In genomic region chr16:80347900-80348299, GRCh38 we compare ENCODE assay signal across 16 cellular contexts.
DNase-seq lines count a peak whose midpoint lies in the region; ATAC-seq and TF ChIP-seq lines count a peak whose summit lies in the region.
"Had no signal": no experiment of that assay in that cellular context is flagged by ENCODE, and none has a peak within 500 bp of the region (broad histone marks: within the 10 kb centered on the region; RNA-seq: fewer than 3 reads in every experiment).

No MANE protein-coding gene starts in this region.

- no peak overlapping the region for H3K4me3 ChIP-seq in right atrium auricular region

- H3K4me1 Mint-ChIP-seq in brain, result peaks cover 46% of the 10 kb centered on the region
- H3K4me1 Mint-ChIP-seq in activated CD4-positive, alpha-beta memory T cell treated with anti-CD3 and anti-CD28 coated beads, Interleukin-2, amount 10 ng/mL, durations not matched to agents 7 days and 5 days, result no peaks in the 10 kb centered on the region
- H3K4me1 Mint-ChIP-seq: activated naive CD8-positive, alpha-beta T cell treated with anti-CD3 and anti-CD28 coated beads, Interleukin-2, amount 50 U/mL, for 24 hours had no signal

- no peaks in the 10 kb centered on the region for H3K4me1 ChIP-seq in right atrium auricular region

- CTCF ChIA-PET in activated CD4-positive, alpha-beta memory T cell treated with anti-CD3 and anti-CD28 coated beads, Interleukin-2, amount 10 ng/mL, durations not matched to agents 7 days and 5 days (lab: Charles Lee), result no interaction called here

- intact Hi-C loops in sciatic nerve (cut with DNase I), result no loop called here

- no peak for TF ChIP-seq CTCF in brain (conservative IDR thresholded peaks at IDR 0.05)
- TF ChIP-seq CTCF in right atrium auricular region (IDR thresholded peaks at IDR 0.05), result no peak

- no peak overlapping the region for H3K27ac ChIP-seq in right atrium auricular region
- H3K27ac ChIP-seq: HL-60, neutrophil had no signal

- H3K9me3 Mint-ChIP-seq in brain, result peaks cover 0 to 8% (median 4%) of the 10 kb centered on the region in 5 experiments
- H3K9me3 Mint-ChIP-seq in activated CD4-positive, alpha-beta memory T cell treated with anti-CD3 and anti-CD28 coated beads, Interleukin-2, amount 10 ng/mL, durations not matched to agents 7 days and 5 days, result peaks cover 3% of the 10 kb centered on the region
- H3K9me3 Mint-ChIP-seq: activated naive CD8-positive, alpha-beta T cell treated with anti-CD3 and anti-CD28 coated beads, Interleukin-2, amount 50 U/mL, for 24 hours had no signal

- H3K9me3 ChIP-seq in right atrium auricular region, result peaks cover 0 to 6% of the 10 kb centered on the region in 2 donors
- H3K9me3 ChIP-seq: neutrophil, SK-N-SH had no signal

- no peaks in the 10 kb centered on the region for H3K36me3 Mint-ChIP-seq in brain
- no peaks in the 10 kb centered on the region for H3K36me3 Mint-ChIP-seq in activated CD4-positive, alpha-beta memory T cell treated with anti-CD3 and anti-CD28 coated beads, Interleukin-2, amount 10 ng/mL, durations not matched to agents 7 days and 5 days (ENCODE audit: low read depth)

- peak; percentile 88 for ATAC-seq in sciatic nerve
- no peak for ATAC-seq in HG03439 (IDR thresholded peaks at IDR 0.05; ENCODE audit: unreplicated experiment)
- no peak for ATAC-seq in HG03457 (IDR thresholded peaks at IDR 0.05; ENCODE audit: unreplicated experiment)
- ATAC-seq: activated naive CD8-positive, alpha-beta T cell treated with anti-CD3 and anti-CD28 coated beads, Interleukin-2, amount 50 U/mL, for 24 hours had no signal

- H3K4me3 Mint-ChIP-seq in brain, result no peak overlapping the region
- H3K4me3 Mint-ChIP-seq in activated CD4-positive, alpha-beta memory T cell treated with anti-CD3 and anti-CD28 coated beads, Interleukin-2, amount 10 ng/mL, durations not matched to agents 7 days and 5 days, result no peak overlapping the region
- H3K4me3 Mint-ChIP-seq: activated naive CD8-positive, alpha-beta T cell treated with anti-CD3 and anti-CD28 coated beads, Interleukin-2, amount 50 U/mL, for 24 hours had no signal

- DNase-seq in DMS79 (lab: John Stamatoyannopoulos, UW), result peak; percentile 45
- peak; percentile 49 for DNase-seq in right atrium auricular region (ENCODE audit: low spot score)
- peak; percentile 61 for DNase-seq in sciatic nerve (ENCODE audit: low spot score)
- DNase-seq in NCI-H524 treated with DMSO at 0.1 percent for 48 hours (lab: John Stamatoyannopoulos, UW), result no peak
- no peak for DNase-seq in activated CD4-positive, alpha-beta memory T cell treated with anti-CD3 and anti-CD28 coated beads, Interleukin-2, amount 10 ng/mL, durations not matched to agents 7 days and 5 days
- DNase-seq: activated naive CD8-positive, alpha-beta T cell treated with anti-CD3 and anti-CD28 coated beads, Interleukin-2, amount 50 U/mL, for 24 hours; activated T-cell treated with anti-CD3 and anti-CD28 coated beads for 4 hours; AML-193; effector memory CD4-positive, alpha-beta T cell; SK-N-SH; stimulated activated CD4-positive, alpha-beta T cell treated with anti-CD3 and anti-CD28 coated beads, Interleukin-15, amount 100 ng/mL, for 24 hours had no signal

- peaks cover 9% of the 10 kb centered on the region for H3K27me3 Mint-ChIP-seq in brain
- H3K27me3 Mint-ChIP-seq in activated CD4-positive, alpha-beta memory T cell treated with anti-CD3 and anti-CD28 coated beads, Interleukin-2, amount 10 ng/mL, durations not matched to agents 7 days and 5 days, result peaks cover 8% of the 10 kb centered on the region

- H3K36me3 ChIP-seq in right atrium auricular region, result no peaks in the 10 kb centered on the region
- H3K36me3 ChIP-seq: neutrophil had no signal

- POLR2A ChIA-PET in activated CD4-positive, alpha-beta memory T cell treated with anti-CD3 and anti-CD28 coated beads, Interleukin-2, amount 10 ng/mL, durations not matched to agents 7 days and 5 days (lab: Charles Lee), result no interaction called here

- H3K27me3 ChIP-seq in right atrium auricular region, result no peaks in the 10 kb centered on the region
- H3K27me3 ChIP-seq: neutrophil had no signal

- H3K27ac Mint-ChIP-seq in brain, result peak overlapping the region in 3 of 5 experiments; percentile 56 to 83 (median 79)
- H3K27ac Mint-ChIP-seq in activated CD4-positive, alpha-beta memory T cell treated with anti-CD3 and anti-CD28 coated beads, Interleukin-2, amount 10 ng/mL, durations not matched to agents 7 days and 5 days, result no peak overlapping the region
- H3K27ac Mint-ChIP-seq: activated naive CD8-positive, alpha-beta T cell treated with anti-CD3 and anti-CD28 coated beads, Interleukin-2, amount 50 U/mL, for 24 hours had no signal

Comparison
In these comparisons a context has a peak if more than half of its experiments do, and no peak if none do; other contexts are left out.
1. DNase-seq: peak in DMS79 (single experiment), right atrium auricular region (single experiment) and sciatic nerve (single experiment); none in NCI-H524 treated with DMSO at 0.1 percent for 48 hours (single experiment) and activated CD4-positive, alpha-beta memory T cell treated with anti-CD3 and anti-CD28 coated beads, Interleukin-2, amount 10 ng/mL, durations not matched to agents 7 days and 5 days (single experiment).